ENCODE assay signal across 8 cellular contexts in genomic region chr3:126259411-126260391, GRCh38.
DNase-seq lines count a peak whose midpoint lies in the region; ATAC-seq, FAIRE-seq and TF ChIP-seq lines count a peak whose summit lies in the region.

No MANE protein-coding gene starts in this region.

- TF ChIP-seq CTCF in IMR-90 (conservative IDR thresholded peaks at IDR 0.05; ENCODE audit: low read depth, low read length) (peak; percentile 65), K562 (IDR thresholded peaks at IDR 0.05 in 2 of 3, conservative IDR thresholded peaks at IDR 0.05 in 1 of 3; ENCODE audit: insufficient read depth in 2 of 3, low read depth in 1 of 3, low read length in 3 of 3) (peak; percentile 52 to 60 (median 58))

- in situ Hi-C loops in IMR-90 (cut with MboI; ENCODE audit: low sequenced_read_pairs) (loop anchor here (10.0 kb wide), 1 partner anchor 115 kb away; no protein-coding TSS in a partner anchor), K562 (cut with MboI) (no loop called here)

- CTCF ChIA-PET in IMR-90 (lab: Yijun Ruan, JAX) = no interaction called here
- CTCF ChIA-PET in K562 (lab: Yijun Ruan, JAX; ENCODE audit: low intra/inter-chr PET ratio) = interaction anchor here (0.9 kb wide), 1 partner anchor 130 kb away, joined by 3 read pairs; no protein-coding TSS in a partner anchor

- no peak overlapping the region for H2AK9ac ChIP-seq in IMR-90 (replicated peaks; ENCODE audit: low read depth, low read length, poor library complexity)

- H3K4me2 ChIP-seq in BLaER1 (no peak overlapping the region), IMR-90 (ENCODE audit: low read depth, low read length) (no peak overlapping the region), K562 (ENCODE audit: insufficient read depth, low read length) (no peak overlapping the region)

- dilution Hi-C loops in IMR-90 (cut with HindIII; ENCODE audit: low sequenced_read_pairs, unreplicated experiment) = no loop called here

- no peak overlapping the region for H3K9ac ChIP-seq in BLaER1
- no peak overlapping the region for H3K9ac ChIP-seq in IMR-90 (ENCODE audit: low read depth, low read length)
- H3K9ac ChIP-seq in K562 (ENCODE audit: insufficient read depth in 1 of 2, low read depth in 2 of 2, low read length in 2 of 2) = no peak overlapping the region

- no peaks in the 10 kb centered on the region for H3K27me3 ChIP-seq in BLaER1
- no peaks in the 10 kb centered on the region; the same call in 1 of the 2 replicates for H3K27me3 ChIP-seq in IMR-90 (ENCODE audit: control insufficient read depth, insufficient read depth, low read length)
- H3K27me3 ChIP-seq in K562 (ENCODE audit: control insufficient read depth in 2 of 2, insufficient read depth in 2 of 2, low read length in 2 of 2) = peaks cover 0 to 30% of the 10 kb centered on the region in 2 experiments; a peak in 2 of 5 replicates

- H2BK5ac ChIP-seq in IMR-90 (ENCODE audit: low read depth, low read length, poor library complexity, severe bottlenecking) = peak overlapping the region; percentile 43

- DNase-seq in IMR-90 = peak; percentile 10
- DNase-seq in K562 (ENCODE audit: extremely low read depth in 1 of 4, low spot score in 3 of 4) = peak; percentile 37 to 52 (median 40)
- peak; percentile 43 for DNase-seq in kidney tubule cell (ENCODE audit: low spot score)
- peak; percentile 71 for DNase-seq in ureter (ENCODE audit: low spot score)

- H3K56ac ChIP-seq in IMR-90 (ENCODE audit: extremely low read depth, insufficient read depth, low read length) = no peak overlapping the region

- intact Hi-C loops in IMR-90 (cut with micrococcal nuclease) = loop anchor here (1.0 to 5.0 kb wide), 2 partner anchors 130 to 218 kb away; partner anchors contain the start of gene ZXDC
- intact Hi-C loops in K562 (cut with micrococcal nuclease) = loop anchor here (1.0 to 2.0 kb wide), 2 partner anchors 97 to 130 kb away; partner anchors contain the start of gene KLF15

- H3K27ac ChIP-seq in BLaER1 (0 out of 2 replicates have a peak overlapping the region, but pooled peaks have one; percentile 22), IMR-90 (ENCODE audit: insufficient read depth, low read length) (peak overlapping the region; percentile 36; the same call in 1 of the 2 replicates), K562 (ENCODE audit: extremely low read depth, low read depth, low read length) (no peak overlapping the region; the same call in 2 of the 3 replicates)

- H2AFZ ChIP-seq in IMR-90 (replicated peaks; ENCODE audit: low read length, poor library complexity) (no peak overlapping the region), K562 (ENCODE audit: low read depth, low read length) (no peak overlapping the region)

- H3K4me3 ChIP-seq in BLaER1 = no peak overlapping the region
- no peak overlapping the region for H3K4me3 ChIP-seq in IMR-90 (ENCODE audit: insufficient read depth, low read depth, low read length)
- H3K4me3 ChIP-seq in K562 = no peak overlapping the region

- peak overlapping the region; percentile 93 for H2BK120ac ChIP-seq in IMR-90 (ENCODE audit: low read depth, low read length)

- no peak for TF ChIP-seq EP300 in K562 (IDR thresholded peaks at IDR 0.05; ENCODE audit: low read length)

- POLR2A ChIA-PET in IMR-90 (lab: Charles Lee; ENCODE audit: unreplicated experiment) (no interaction called here), K562 (lab: Yijun Ruan, JAX) (no interaction called here)

- H3K9me3 ChIP-seq in BLaER1 (no peaks in the 10 kb centered on the region), IMR-90 (ENCODE audit: control insufficient read depth, insufficient read depth, low read length) (peaks cover 4% of the 10 kb centered on the region), K562 (replicated peaks; ENCODE audit: control insufficient read depth, insufficient read depth, low read depth, low read length) (no peaks in the 10 kb centered on the region)

- peak; percentile 67 for ATAC-seq in IMR-90 (ENCODE audit: low read depth)
- peak; percentile 81 for ATAC-seq in K562
- no peak for ATAC-seq in GM21515 (IDR thresholded peaks at IDR 0.05; ENCODE audit: unreplicated experiment)
- no peak for ATAC-seq in GM18505 (IDR thresholded peaks at IDR 0.05; ENCODE audit: unreplicated experiment)
- no peak for ATAC-seq in GM21529 (IDR thresholded peaks at IDR 0.05; ENCODE audit: unreplicated experiment)

- H3K36me3 ChIP-seq in BLaER1 = no peaks in the 10 kb centered on the region
- H3K36me3 ChIP-seq in IMR-90 (ENCODE audit: control insufficient read depth, insufficient read depth, low read length) = no peaks in the 10 kb centered on the region
- H3K36me3 ChIP-seq in K562 (ENCODE audit: control insufficient read depth, insufficient read depth, low read length) = no peaks in the 10 kb centered on the region

- H2BK15ac ChIP-seq in IMR-90 (ENCODE audit: low read depth, low read length) = peak overlapping the region; percentile 93; the same call in 2 of the 3 replicates

- WGBS in IMR-90 (ENCODE audit: extremely low coverage in 2 of 2, insufficient read length in 1 of 2), 2 experiments = 74 to 100% methylated on average over 1 to 9 of the region's 23 CpGs
- WGBS in K562 (ENCODE audit: insufficient coverage, low coverage, missing lambda C conversion rate) = 17% methylated on average over 8 of the region's 23 CpGs

- BruUV-seq in IMR-90 (replicated peaks; lab: Mats Ljungman, UMichigan) (no TSS peak), K562 (replicated peaks; lab: Mats Ljungman, UMichigan) (no TSS peak)

- no peak overlapping the region for H3K23ac ChIP-seq in IMR-90 (ENCODE audit: low read depth, low read length)

- peak overlapping the region; percentile 50; the same call in 1 of the 2 replicates for H3K18ac ChIP-seq in IMR-90 (ENCODE audit: low read depth, low read length)

- peak overlapping the region; percentile 97 for H4K91ac ChIP-seq in IMR-90 (ENCODE audit: insufficient read depth, low read depth, low read length)

- peak overlapping the region; percentile 97 for H2AK5ac ChIP-seq in IMR-90 (ENCODE audit: low read depth, low read length)

- peak overlapping the region; percentile 43; the same call in 1 of the 2 replicates for H3K14ac ChIP-seq in IMR-90 (replicated peaks; ENCODE audit: low read depth, low read length)

- peak overlapping the region; percentile 71; the same call in 1 of the 2 replicates for H4K5ac ChIP-seq in IMR-90 (ENCODE audit: low read depth, low read length)

- peak overlapping the region; percentile 85 for H3K4ac ChIP-seq in IMR-90 (ENCODE audit: low read depth, low read length)

- no peak for FAIRE-seq in K562 (lab: Jason Lieb, UNC)

- H3K79me1 ChIP-seq in IMR-90 (ENCODE audit: low read depth in 1 of 2, low read length in 2 of 2) = no peaks in the 10 kb centered on the region

- TF ChIP-seq POLR2A in IMR-90 (IDR thresholded peaks at IDR 0.05; ENCODE audit: low read depth, low read length) = no peak
- TF ChIP-seq POLR2A in K562 (conservative IDR thresholded peaks at IDR 0.05) = no peak
- no peak for TF ChIP-seq POLR2A in GM18505 (IDR thresholded peaks at IDR 0.05; ENCODE audit: borderline replicate concordance, extremely low read depth, insufficient read depth, insufficient read length)

- no peaks in the 10 kb centered on the region for H3K79me2 ChIP-seq in K562 (ENCODE audit: control insufficient read depth, insufficient read depth, low read length)

- H4K20me1 ChIP-seq in BLaER1 (no peaks in the 10 kb centered on the region), IMR-90 (ENCODE audit: insufficient read depth, low read length) (no peaks in the 10 kb centered on the region), K562 (replicated peaks; ENCODE audit: control insufficient read depth, insufficient read depth, low read length) (no peaks in the 10 kb centered on the region)

- H3K4me1 ChIP-seq in BLaER1 (peaks cover 24% of the 10 kb centered on the region), IMR-90 (ENCODE audit: control insufficient read depth, insufficient read depth, low read length) (peaks cover 6% of the 10 kb centered on the region; the same call in 1 of the 2 replicates), K562 (replicated peaks in 1 of 2; ENCODE audit: control insufficient read depth in 2 of 2, insufficient read depth in 2 of 2, low read length in 2 of 2) (peaks cover 4 to 5% of the 10 kb centered on the region in 2 experiments; a peak in 3 of 5 replicates)

- H4K8ac ChIP-seq in IMR-90 (ENCODE audit: low read depth in 2 of 2, low read length in 2 of 2) = peak overlapping the region; percentile 80 to 88; a peak in 2 of 4 replicates

- TF ChIP-seq RAD21 in IMR-90 (IDR thresholded peaks at IDR 0.05; ENCODE audit: low read length) (peak; percentile 74), K562 (CRISPR knock-in tag; conservative IDR thresholded peaks at IDR 0.05 in 1 of 2, IDR thresholded peaks at IDR 0.05 in 1 of 2) (peak; percentile 70 to 80)

- peak overlapping the region; percentile 95; the same call in 1 of the 2 replicates for H2BK20ac ChIP-seq in IMR-90 (ENCODE audit: low read depth, low read length)

- H3K9me1 ChIP-seq in IMR-90 (ENCODE audit: insufficient read depth, low read length) = 0 out of 2 replicates have a peak, but pooled peaks cover 3% of the 10 kb centered on the region
- no peaks in the 10 kb centered on the region for H3K9me1 ChIP-seq in K562 (ENCODE audit: control insufficient read depth, insufficient read depth, low read length)

TF ChIP-seq in IMR-90, 13 proteins besides CTCF, POLR2A, EP300 and RAD21:
- TF ChIP-seq SMC3 (IDR thresholded peaks at IDR 0.05; ENCODE audit: low read depth, low read length) = peak; percentile 69
- TF ChIP-seq CEBPB (IDR thresholded peaks at IDR 0.05; ENCODE audit: low read depth, low read length) = no peak

TF ChIP-seq in K562, 482 proteins besides CTCF, POLR2A, EP300 and RAD21 (continues in another document):
- TF ChIP-seq RBFOX2 (IDR thresholded peaks at IDR 0.05; ENCODE audit: low read depth, low read length) (peak; percentile 31; the same call in 1 of the 2 replicates), ZNF263 (CRISPR knock-in tag; IDR thresholded peaks at IDR 0.05; ENCODE audit: borderline replicate concordance) (peak; percentile 94), HDAC6 (IDR thresholded peaks at IDR 0.05; ENCODE audit: low read depth, low read length) (no peak), IRF2 (CRISPR knock-in tag; IDR thresholded peaks at IDR 0.05) (no peak), ZNF41 (CRISPR knock-in tag; conservative IDR thresholded peaks at IDR 0.05) (no peak), RBM25 (IDR thresholded peaks at IDR 0.05; ENCODE audit: low read depth, low read length, severe bottlenecking) (no peak), SMC3 (conservative IDR thresholded peaks at IDR 0.05; ENCODE audit: insufficient read depth, low read depth, low read length) (peak; percentile 39; the same call in 1 of the 2 replicates), FOXA1 (IDR thresholded peaks at IDR 0.05; ENCODE audit: borderline replicate concordance) (no peak), E2F6 (IDR thresholded peaks at IDR 0.05; ENCODE audit: borderline replicate concordance in 1 of 2, extremely low read depth in 1 of 2, insufficient read depth in 1 of 2, insufficient read length in 1 of 2, low read depth in 1 of 2, low read length in 1 of 2, poor library complexity in 1 of 2, severe bottlenecking in 1 of 2) (no peak)

Comparison
In these comparisons a context has a peak if more than half of its experiments do, and no peak if none do; other contexts are left out.
1. ATAC-seq: peak in IMR-90 (single experiment) and K562 (single experiment); none in GM21515 (single experiment), GM18505 (single experiment) and GM21529 (single experiment).
2. DNase-seq: peak in every context shown above with its lines; median percentile 71 in ureter; 43 in kidney tubule cell; 40 in K562; 10 in IMR-90.